8 cellular contexts compared by ENCODE assay signal in genomic region chr15:96356494-96357455, GRCh38. TPM values are rescaled to one million over a fixed set of nuclear protein-coding genes. Genes with fewer than 3 reads are reported as not detected.
A peak's percentile ranks its signal among the peaks of the same experiment; 100 is the strongest.
DNase-seq lines count a peak whose midpoint lies in the region; ATAC-seq and TF ChIP-seq lines count a peak whose summit lies in the region.

No MANE protein-coding gene starts in this region.

- peaks cover 2% of the 10 kb centered on the region for H3K36me3 Mint-ChIP-seq in activated CD8-positive, alpha-beta T cell treated with anti-CD3 and anti-CD28 coated beads for 36 hours (ENCODE audit: low read depth)

- peaks cover 63% of the 10 kb centered on the region for H3K27me3 Mint-ChIP-seq in activated CD8-positive, alpha-beta T cell treated with anti-CD3 and anti-CD28 coated beads for 36 hours

- H3K4me3 Mint-ChIP-seq in activated CD8-positive, alpha-beta T cell treated with anti-CD3 and anti-CD28 coated beads for 36 hours: peak overlapping the region; percentile 72

- CTCF ChIA-PET in activated CD8-positive, alpha-beta T cell treated with anti-CD3 and anti-CD28 coated beads for 36 hours (lab: Charles Lee): interaction anchor here (0.7 to 2.3 kb wide), 5 partner anchors 13 to 878 kb away, joined by 3 to 5 read pairs (median 4); no protein-coding TSS in a partner anchor

- no peak overlapping the region for H3K27ac Mint-ChIP-seq in activated CD8-positive, alpha-beta T cell treated with anti-CD3 and anti-CD28 coated beads for 36 hours

- in situ Hi-C loops in GM18951 (cut with MboI; ENCODE audit: low sequenced_read_pairs, unreplicated experiment): no loop called here

- no peaks in the 10 kb centered on the region for H3K9me3 Mint-ChIP-seq in activated CD8-positive, alpha-beta T cell treated with anti-CD3 and anti-CD28 coated beads for 36 hours

- H3K4me1 Mint-ChIP-seq in activated CD8-positive, alpha-beta T cell treated with anti-CD3 and anti-CD28 coated beads for 36 hours (ENCODE audit: low read depth): peaks cover 19% of the 10 kb centered on the region

- intact Hi-C loops in activated CD8-positive, alpha-beta T cell treated with anti-CD3 and anti-CD28 coated beads for 36 hours (cut with micrococcal nuclease): no loop called here

- POLR2A ChIA-PET in activated CD8-positive, alpha-beta T cell treated with anti-CD3 and anti-CD28 coated beads for 36 hours (lab: Charles Lee): interaction anchor here (0.7 kb wide), 1 partner anchor 21 kb away, joined by 3 read pairs; no protein-coding TSS in a partner anchor

- peaks cover 18% of the 10 kb centered on the region for H3K4me1 ChIP-seq in effector memory CD4-positive, alpha-beta T cell (ENCODE audit: control insufficient read depth, insufficient read depth, low read length, poor library complexity, severe bottlenecking)

- ATAC-seq in HG03139 (IDR thresholded peaks at IDR 0.05; ENCODE audit: unreplicated experiment): peak; percentile 52
- ATAC-seq in activated CD8-positive, alpha-beta T cell treated with anti-CD3 and anti-CD28 coated beads for 36 hours: peak; percentile 87

- no peaks in the 10 kb centered on the region for H3K9me3 ChIP-seq in effector memory CD4-positive, alpha-beta T cell (ENCODE audit: control insufficient read depth, low read length)

- H3K36me3 ChIP-seq in effector memory CD4-positive, alpha-beta T cell (ENCODE audit: control insufficient read depth, insufficient read depth, low read length): no peaks in the 10 kb centered on the region

- DNase-seq in AG10803 (ENCODE audit: low read depth) (peak; percentile 76), NCI-H748 (lab: John Stamatoyannopoulos, UW; ENCODE audit: unreplicated experiment) (peak; percentile 76), midbrain (lab: John Stamatoyannopoulos, UW) (peak; percentile 80)
- peak; percentile 82 for DNase-seq in activated CD8-positive, alpha-beta T cell treated with anti-CD3 and anti-CD28 coated beads for 36 hours
- peak; percentile 11 to 34 (median 22) for DNase-seq in effector memory CD4-positive, alpha-beta T cell
- DNase-seq in stimulated activated CD8-positive, alpha-beta memory T cell treated with anti-CD3 and anti-CD28 coated beads, Interleukin-2, amount 100 ng/mL, for 48 hours (ENCODE audit: low read depth in 2 of 2): peak; percentile 61 to 69

- no peak overlapping the region for H3K27ac ChIP-seq in effector memory CD4-positive, alpha-beta T cell (ENCODE audit: insufficient read depth, low read length, poor library complexity, severe bottlenecking)

- TF ChIP-seq POLR2A in GM18951 (IDR thresholded peaks at IDR 0.05; ENCODE audit: extremely low read depth, insufficient read depth, insufficient read length): peak; percentile 21

- peaks cover 54% of the 10 kb centered on the region for H3K27me3 ChIP-seq in effector memory CD4-positive, alpha-beta T cell (replicated peaks; ENCODE audit: control insufficient read depth, insufficient read depth, low read length, poor library complexity, severe bottlenecking)

- peak; percentile 74 for TF ChIP-seq CTCF in AG10803 (conservative IDR thresholded peaks at IDR 0.05; ENCODE audit: low read length)
- peak; percentile 93 for TF ChIP-seq CTCF in activated CD8-positive, alpha-beta T cell treated with anti-CD3 and anti-CD28 coated beads for 36 hours (IDR thresholded peaks at IDR 0.05)

- peak overlapping the region; percentile 72 for H3K4me3 ChIP-seq in AG10803 (ENCODE audit: low read length)
- peak overlapping the region; percentile 49 for H3K4me3 ChIP-seq in effector memory CD4-positive, alpha-beta T cell (ENCODE audit: insufficient read depth, low read depth, low read length, poor library complexity, severe bottlenecking)

RNA-seq across cellular contexts. Expression of gene NR2F2, which starts 26.3 kb away (rescaled TPM):
- total RNA-seq in activated CD8-positive, alpha-beta T cell treated with anti-CD3 and anti-CD28 coated beads for 36 hours: not detected

Comparison
In these comparisons a context has a peak if more than half of its experiments do, and no peak if none do; other contexts are left out.
1. DNase-seq: peak in every context shown above with its lines; median percentile 82 in activated CD8-positive, alpha-beta T cell treated with anti-CD3 and anti-CD28 coated beads for 36 hours; 80 in midbrain; 76 in AG10803; 76 in NCI-H748; 65 in stimulated activated CD8-positive, alpha-beta memory T cell treated with anti-CD3 and anti-CD28 coated beads, Interleukin-2, amount 100 ng/mL, for 48 hours; 22 in effector memory CD4-positive, alpha-beta T cell.